Comparison of ENCODE assay signal across 8 cellular contexts in the genomic region with DNA sequence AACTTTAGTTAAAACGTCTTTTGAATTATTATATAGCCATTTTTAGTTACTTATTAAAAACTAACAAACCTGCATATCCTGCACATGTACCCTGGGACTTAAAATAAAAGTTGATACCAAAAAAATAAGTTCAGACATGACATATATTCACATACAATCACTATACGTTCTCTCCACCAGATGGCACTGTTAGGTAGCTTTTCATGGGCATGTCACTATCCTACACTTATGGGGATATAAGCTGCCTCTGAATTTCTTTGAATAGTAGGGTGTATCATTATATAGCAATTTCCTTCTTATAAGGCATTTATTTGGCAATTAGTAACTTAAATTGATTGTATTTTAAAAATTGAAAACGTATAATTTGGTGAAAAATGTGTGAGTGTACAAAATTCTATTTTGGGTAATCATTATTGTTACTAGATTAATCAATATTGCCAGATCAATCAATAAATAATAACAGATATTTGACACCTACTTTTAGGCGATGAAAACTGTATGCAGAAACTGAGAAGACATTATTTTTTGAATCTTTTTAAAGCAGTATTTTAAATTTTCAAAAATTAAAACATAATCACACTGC. TPM values are rescaled to one million over a fixed set of nuclear protein-coding genes. Genes with fewer than 3 reads are reported as not detected.
DNase-seq lines count a peak whose midpoint lies in the region; ATAC-seq, FAIRE-seq and TF ChIP-seq lines count a peak whose summit lies in the region.

No MANE protein-coding gene starts in this region.

- no peak overlapping the region for H4K12ac ChIP-seq in trophoblast cell (ENCODE audit: low read depth, low read length)

- ATAC-seq in GM19463 (IDR thresholded peaks at IDR 0.05; ENCODE audit: unreplicated experiment) (peak; percentile 82), HG03565 (IDR thresholded peaks at IDR 0.05; ENCODE audit: unreplicated experiment) (peak; percentile 94)

- WGBS in trophoblast cell (ENCODE audit: extremely low coverage, insufficient coverage, insufficient read length), result no CpG with 5 or more reads among the region's 4 CpGs

- no peaks in the 10 kb centered on the region for H3K36me3 ChIP-seq in trophoblast cell (ENCODE audit: control insufficient read depth in 1 of 2, insufficient read depth in 2 of 2, low read length in 2 of 2)

- no peak for FAIRE-seq in frontal cortex (lab: Jason Lieb, UNC)
- FAIRE-seq in GM12892 (lab: Jason Lieb, UNC), result no peak

- no peak overlapping the region for H2BK5ac ChIP-seq in trophoblast cell (ENCODE audit: low read depth, low read length, poor library complexity)

- H3K18ac ChIP-seq in trophoblast cell (ENCODE audit: low read length), result no peak overlapping the region

- H3K79me1 ChIP-seq in trophoblast cell (ENCODE audit: low read length), result no peaks in the 10 kb centered on the region

- H3K4me2 ChIP-seq in trophoblast cell (ENCODE audit: low read length), result no peak overlapping the region

- no peaks in the 10 kb centered on the region for H3K9me3 ChIP-seq in trophoblast cell (ENCODE audit: insufficient read depth, low read depth, low read length)

- no peak for TF ChIP-seq POLR2A in GM12892 (IDR thresholded peaks at IDR 0.05; ENCODE audit: low read depth, low read length)

- no peak overlapping the region for H3K23ac ChIP-seq in trophoblast cell (ENCODE audit: low read length)

- H3K79me2 ChIP-seq in trophoblast cell (ENCODE audit: control insufficient read depth, insufficient read depth, low read length, poor library complexity), result no peaks in the 10 kb centered on the region

- H4K8ac ChIP-seq in trophoblast cell (ENCODE audit: low read depth, low read length), result no peak overlapping the region

- no peak overlapping the region for H2AFZ ChIP-seq in trophoblast cell (ENCODE audit: insufficient read depth, low read length, poor library complexity)

- H3K14ac ChIP-seq in trophoblast cell (ENCODE audit: low read length), result no peak overlapping the region

- H4K91ac ChIP-seq in trophoblast cell (ENCODE audit: low read depth, low read length), result no peak overlapping the region

- no peak overlapping the region for H3K4me3 ChIP-seq in trophoblast cell (ENCODE audit: low read depth, low read length)

- H3K27ac ChIP-seq in trophoblast cell (ENCODE audit: low read depth, low read length), result no peak overlapping the region

- no peak overlapping the region for H3K9ac ChIP-seq in trophoblast cell (ENCODE audit: low read length)

- H3K27me3 ChIP-seq in trophoblast cell (ENCODE audit: insufficient read depth, low read length), result no peaks in the 10 kb centered on the region

- H3K4me1 ChIP-seq in trophoblast cell (ENCODE audit: control insufficient read depth in 1 of 2, insufficient read depth in 2 of 2, low read length in 2 of 2), result no peaks in the 10 kb centered on the region

- no peak overlapping the region for H3K4ac ChIP-seq in trophoblast cell (ENCODE audit: low read depth, low read length)

- H2BK120ac ChIP-seq in trophoblast cell (ENCODE audit: insufficient read depth, low read length, poor library complexity), result no peak overlapping the region

- H2AK5ac ChIP-seq in trophoblast cell (ENCODE audit: low read length), result no peak overlapping the region

- no peak overlapping the region for H2BK12ac ChIP-seq in trophoblast cell (ENCODE audit: low read length)

- DNase-seq in Daoy (ENCODE audit: low read depth), result peak; percentile 76
- DNase-seq in NCI-H524 (lab: John Stamatoyannopoulos, UW), result peak; percentile 62 to 78
- DNase-seq in activated CD4-positive, alpha-beta T cell treated with anti-CD3 and anti-CD28 coated beads, Interleukin-2, amount 50 U/mL, for 1 hour, result peak; percentile 1
- peak; percentile 10 to 17 for DNase-seq in frontal cortex (ENCODE audit: low spot score in 2 of 2)
- peak; percentile 54 to 96 for DNase-seq in trophoblast cell
- no peak for DNase-seq in GM12892 (ENCODE audit: insufficient read length)

RNA-seq across cellular contexts. Expression of gene OR10A7, which starts 31.8 kb away (rescaled TPM):
- not detected in 2 replicates for total RNA-seq in Daoy (2014; rRNA removed; shearing (Covaris generic))
- not detected for total RNA-seq in frontal cortex
- polyA plus RNA-seq in trophoblast cell (2013), result not detected in 2 replicates
- polyA plus RNA-seq in GM12892 (2012; ENCODE audit: missing spikeins), result not detected

RNA-seq across cellular contexts. Expression of gene OR6C74, which starts 55.3 kb away (rescaled TPM):
- not detected in 2 replicates for total RNA-seq in Daoy (2014; rRNA removed; shearing (Covaris generic))
- total RNA-seq in frontal cortex, result not detected
- not detected in 2 replicates for polyA plus RNA-seq in trophoblast cell (2013)
- not detected for polyA plus RNA-seq in GM12892 (2012; ENCODE audit: missing spikeins)
